ENCODE assay signal across 13 cellular contexts in genomic region chr4:142324572-142324971, GRCh38.
DNase-seq lines count a peak whose midpoint lies in the region; ATAC-seq and TF ChIP-seq lines count a peak whose summit lies in the region.
"Had no signal": no experiment of that assay in that cellular context is flagged by ENCODE, and none has a peak within 500 bp of the region (broad histone marks: within the 10 kb centered on the region; RNA-seq: fewer than 3 reads in every experiment).

No MANE protein-coding gene starts in this region.

- no peak overlapping the region for H2AFZ ChIP-seq in MM.1S (ENCODE audit: low read length)
- H2AFZ ChIP-seq: hepatocyte had no signal

- H3K36me3 Mint-ChIP-seq in CD4-positive, CD25-positive, alpha-beta regulatory T cell: peaks cover 34% of the 10 kb centered on the region

- H3K9me3 Mint-ChIP-seq in CD4-positive, CD25-positive, alpha-beta regulatory T cell: peaks cover 0 to 5% (median 0%) of the 10 kb centered on the region in 7 donors
- H3K9me3 Mint-ChIP-seq: central memory CD8-positive, alpha-beta T cell; effector memory CD8-positive, alpha-beta T cell had no signal

- H3K4me1 Mint-ChIP-seq in CD4-positive, CD25-positive, alpha-beta regulatory T cell: peaks cover 19 to 80% (median 49%) of the 10 kb centered on the region in 4 donors

- H3K9me2 ChIP-seq in MM.1S (replicated peaks; ENCODE audit: insufficient read depth, low read length): no peaks in the 10 kb centered on the region

- H3K9ac ChIP-seq in MM.1S (ENCODE audit: low read length): no peak overlapping the region

- H3K9me3 ChIP-seq in CD4-positive, CD25-positive, alpha-beta regulatory T cell (ENCODE audit: control insufficient read depth in 2 of 2, low read length in 2 of 2): no peaks in the 10 kb centered on the region
- H3K9me3 ChIP-seq in MM.1S (replicated peaks; ENCODE audit: insufficient read depth, low read length) (no peaks in the 10 kb centered on the region), right lobe of liver (no peaks in the 10 kb centered on the region), prostate gland (no peaks in the 10 kb centered on the region)

- peaks cover 8% of the 10 kb centered on the region for H3K36me3 ChIP-seq in CD4-positive, CD25-positive, alpha-beta regulatory T cell (ENCODE audit: control insufficient read depth, insufficient read depth, low read length)
- no peaks in the 10 kb centered on the region for H3K36me3 ChIP-seq in MM.1S (replicated peaks; ENCODE audit: insufficient read depth, low read length)
- no peaks in the 10 kb centered on the region for H3K36me3 ChIP-seq in right lobe of liver
- no peaks in the 10 kb centered on the region for H3K36me3 ChIP-seq in prostate gland

- H3K27me3 ChIP-seq in CD4-positive, CD25-positive, alpha-beta regulatory T cell (ENCODE audit: control insufficient read depth, insufficient read depth, low read length): no peaks in the 10 kb centered on the region
- peaks cover 30% of the 10 kb centered on the region for H3K27me3 ChIP-seq in MM.1S (replicated peaks; ENCODE audit: insufficient read depth, low read length)
- no peaks in the 10 kb centered on the region for H3K27me3 ChIP-seq in right lobe of liver
- no peaks in the 10 kb centered on the region for H3K27me3 ChIP-seq in prostate gland (replicated peaks; ENCODE audit: insufficient read depth)
- H3K27me3 ChIP-seq: hepatocyte had no signal

- peak overlapping the region in 1 of 4 donors; percentile 29 for H3K4me3 Mint-ChIP-seq in CD4-positive, CD25-positive, alpha-beta regulatory T cell
- H3K4me3 Mint-ChIP-seq: central memory CD8-positive, alpha-beta T cell; effector memory CD8-positive, alpha-beta T cell had no signal

- no peak for TF ChIP-seq POLR2A in right lobe of liver (IDR thresholded peaks at IDR 0.05)
- TF ChIP-seq POLR2A in prostate gland (IDR thresholded peaks at IDR 0.05): no peak

- H3K27ac Mint-ChIP-seq in CD4-positive, CD25-positive, alpha-beta regulatory T cell: peak overlapping the region in 2 of 3 donors; percentile 31 to 39
- H3K27ac Mint-ChIP-seq: effector memory CD8-positive, alpha-beta T cell had no signal

- 0 out of 2 replicates have a peak overlapping the region, but pooled peaks have one; percentile 4 for H3K4me2 ChIP-seq in MM.1S (ENCODE audit: low read depth, low read length)
- H3K4me2 ChIP-seq: hepatocyte had no signal

- H3K27ac ChIP-seq in CD4-positive, CD25-positive, alpha-beta regulatory T cell (ENCODE audit: insufficient read depth, low read length, poor library complexity, severe bottlenecking): no peak overlapping the region
- H3K27ac ChIP-seq in MM.1S (ENCODE audit: low read length) (no peak overlapping the region), right lobe of liver (no peak overlapping the region), prostate gland (no peak overlapping the region)
- H3K27ac ChIP-seq: hepatocyte had no signal

- peaks cover 10% of the 10 kb centered on the region for H3F3A ChIP-seq in MM.1S (ENCODE audit: insufficient read depth, low read length)

- whole genome bisulfite sequencing in right lobe of liver (ENCODE audit: insufficient coverage, low coverage, low lambda C conversion rate, missing lambda C conversion rate): 38% methylated on average over 1 of the region's 1 CpG
- WGBS in prostate gland: 60% methylated on average over 1 of the region's 1 CpG

- peak in 1 of 3 donors; percentile 27 for DNase-seq in CD4-positive, CD25-positive, alpha-beta regulatory T cell
- DNase-seq in GM12865 (ENCODE audit: low read depth) (peak; percentile 71), MM.1S (peak; percentile 89), cortex of kidney (lab: John Stamatoyannopoulos, UW) (no peak), right lobe of liver (no peak), prostate gland (ENCODE audit: low spot score) (no peak)
- DNase-seq: AML-193; effector memory CD8-positive, alpha-beta T cell; kidney; NCI-H187 had no signal

- intact Hi-C loops in right lobe of liver (cut with DNase I): no loop called here
- intact Hi-C loops in prostate gland (cut with DNase I): no loop called here

- H3K4me3 ChIP-seq in CD4-positive, CD25-positive, alpha-beta regulatory T cell (ENCODE audit: low read depth, low read length): no peak overlapping the region
- H3K4me3 ChIP-seq in GM12865 (ENCODE audit: low read depth, low read length) (no peak overlapping the region), MM.1S (ENCODE audit: low read length) (no peak overlapping the region), right lobe of liver (no peak overlapping the region), prostate gland (no peak overlapping the region)
- H3K4me3 ChIP-seq: hepatocyte had no signal

- H3K79me2 ChIP-seq in MM.1S (ENCODE audit: low read length): no peaks in the 10 kb centered on the region
- H3K79me2 ChIP-seq: hepatocyte had no signal

- no peaks in the 10 kb centered on the region for H3K27me3 Mint-ChIP-seq in CD4-positive, CD25-positive, alpha-beta regulatory T cell
- H3K27me3 Mint-ChIP-seq: central memory CD8-positive, alpha-beta T cell; effector memory CD8-positive, alpha-beta T cell had no signal

- TF ChIP-seq CTCF in GM12865 (IDR thresholded peaks at IDR 0.05; ENCODE audit: insufficient read depth, low read depth, low read length, missing control alignments) (no peak), MM.1S (IDR thresholded peaks at IDR 0.05; ENCODE audit: low read length) (peak; percentile 26), right lobe of liver (IDR thresholded peaks at IDR 0.05) (no peak), prostate gland (IDR thresholded peaks at IDR 0.05) (no peak)

- H3K4me1 ChIP-seq in CD4-positive, CD25-positive, alpha-beta regulatory T cell (ENCODE audit: control insufficient read depth, insufficient read depth, low read length, poor library complexity, severe bottlenecking): peaks cover 8% of the 10 kb centered on the region
- peaks cover 9% of the 10 kb centered on the region for H3K4me1 ChIP-seq in MM.1S (ENCODE audit: low read length)
- H3K4me1 ChIP-seq in right lobe of liver: no peaks in the 10 kb centered on the region
- no peaks in the 10 kb centered on the region for H3K4me1 ChIP-seq in prostate gland (replicated peaks)

- no peak for ATAC-seq in CD4-positive, CD25-positive, alpha-beta regulatory T cell (ENCODE audit: low read depth in 2 of 2)
- peak; percentile 83 for ATAC-seq in GM21529 (IDR thresholded peaks at IDR 0.05; ENCODE audit: unreplicated experiment)
- no peak for ATAC-seq in right lobe of liver
- ATAC-seq: effector memory CD8-positive, alpha-beta T cell had no signal

- 0 out of 2 replicates have a peak, but pooled peaks cover 3% of the 10 kb centered on the region for H4K20me1 ChIP-seq in MM.1S (ENCODE audit: insufficient read depth, low read length)

Comparison
In these comparisons a context has a peak if more than half of its experiments do, and no peak if none do; other contexts are left out.
1. DNase-seq: peak in GM12865 (single experiment) and MM.1S (single experiment); none in cortex of kidney (single experiment), right lobe of liver (0 of 3) and prostate gland (single experiment).